ENCODE assay signal across 34 cellular contexts in the genomic region with DNA sequence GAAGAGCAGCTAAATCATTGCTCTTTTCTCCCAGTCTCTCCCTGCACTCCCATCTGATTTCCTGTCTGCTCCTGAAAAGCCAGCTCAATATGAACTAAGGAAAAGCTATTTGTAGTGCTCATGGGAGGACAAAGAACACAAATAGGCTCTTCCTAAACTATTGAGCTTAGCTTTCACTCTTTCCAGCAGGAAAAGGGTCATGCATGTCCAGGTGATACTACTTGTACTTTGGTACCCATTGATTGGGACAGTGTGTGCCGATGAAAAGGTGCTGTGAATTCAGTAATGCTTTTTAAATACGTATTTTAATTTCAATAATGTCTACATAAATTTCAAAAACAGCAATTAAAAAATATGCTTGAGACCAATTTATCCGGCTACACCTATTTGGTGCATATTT.
"Had no signal": no experiment of that assay in that cellular context is flagged by ENCODE, and none has a peak within 500 bp of the region (broad histone marks: within the 10 kb centered on the region; RNA-seq: fewer than 3 reads in every experiment).

No MANE protein-coding gene starts in this region.

- H3K27ac Mint-ChIP-seq: activated CD4-positive, alpha-beta memory T cell treated with anti-CD3 and anti-CD28 coated beads for 36 hours; activated CD4-positive, alpha-beta T cell treated with anti-CD3 and anti-CD28 coated beads for 36 hours; activated CD4-positive, alpha-beta T cell treated with anti-CD3 and anti-CD28 coated beads, Interleukin-2, amount 10 ng/mL, durations not matched to agents 24 days and 14 days; activated CD8-positive, alpha-beta memory T cell treated with anti-CD3 and anti-CD28 coated beads, Interleukin-2, amount 10 ng/mL, durations not matched to agents 7 days and 5 days; activated CD8-positive, alpha-beta T cell treated with anti-CD3 and anti-CD28 coated beads, Interleukin-2, amount 10 ng/mL, durations not matched to agents 7 days and 5 days; activated naive CD4-positive, alpha-beta T cell treated with anti-CD3 and anti-CD28 coated beads for 36 hours; activated naive CD4-positive, alpha-beta T cell treated with anti-CD3 and anti-CD28 coated beads, Interleukin-2, amount 50 U/mL, for 24 hours; activated naive CD8-positive, alpha-beta T cell treated with anti-CD3 and anti-CD28 coated beads for 36 hours; activated naive CD8-positive, alpha-beta T cell treated with anti-CD3 and anti-CD28 coated beads, Interleukin-2, amount 50 U/mL, for 24 hours; activated T-helper 1 cell treated with anti-CD3 and anti-CD28 coated beads, Interleukin-12 subunit alpha, Interleukin-12 subunit beta, Interleukin-2, Interleukin-4 antibody, amounts not matched to agents 30 ng/mL and 10 ng/mL and 1 ng/mL, durations not matched to agents 14 hours and 24 hours and 36 hours; activated T-helper 2 cell treated with anti-CD3 and anti-CD28 coated beads, Interferon-gamma antibody, Interleukin-2, Interleukin-4, amounts not matched to agents 10 μg/mL and 5 μg/mL and 100 μg/mL, durations not matched to agents 14 hours and 24 hours and 36 hours; T-helper 17 cell; T-helper 2 cell treated with Interferon-gamma antibody and Interleukin-4, amounts not matched to agents 5 μg/mL and 100 μg/mL, for 36 hours had no signal

- DNase-seq: activated CD4-positive, alpha-beta memory T cell treated with anti-CD3 and anti-CD28 coated beads for 36 hours; activated CD4-positive, alpha-beta T cell treated with anti-CD3 and anti-CD28 coated beads for 36 hours; activated CD4-positive, alpha-beta T cell treated with anti-CD3 and anti-CD28 coated beads, Interleukin-2, amount 10 ng/mL, durations not matched to agents 24 days and 14 days; activated CD4-positive, CD25-positive, alpha-beta regulatory T cell; activated CD4-positive, CD25-positive, alpha-beta regulatory T cell treated with anti-CD3 and anti-CD28 coated beads, Interleukin-2, amount 50 U/mL, for 72 hours; activated CD8-positive, alpha-beta memory T cell treated with anti-CD3 and anti-CD28 coated beads, Interleukin-2, amount 10 ng/mL, durations not matched to agents 7 days and 5 days; activated CD8-positive, alpha-beta memory T cell treated with anti-CD3 and anti-CD28 coated beads, Interleukin-2, amount 50 U/mL, for 4 hours; activated CD8-positive, alpha-beta T cell treated with anti-CD3 and anti-CD28 coated beads, Interleukin-2, amount 10 ng/mL, durations not matched to agents 7 days and 5 days; activated effector memory CD4-positive, alpha-beta T cell treated with anti-CD3 and anti-CD28 coated beads, Interleukin-2, amount 50 U/mL, for 16 hours; activated naive CD4-positive, alpha-beta T cell treated with anti-CD3 and anti-CD28 coated beads for 36 hours; activated naive CD8-positive, alpha-beta T cell treated with anti-CD3 and anti-CD28 coated beads for 36 hours; activated naive CD8-positive, alpha-beta T cell treated with anti-CD3 and anti-CD28 coated beads, Interleukin-2, amount 50 U/mL, for 24 hours; activated T-cell treated with anti-CD3 and anti-CD28 coated beads, Interleukin-2, amount 50 U/mL, for 1 hour; activated T-cell treated with anti-CD3 and anti-CD28 coated beads, Interleukin-2, amount 50 U/mL, for 48 hours; adrenal gland; amygdala; aorta; body of pancreas; colonic mucosa; effector CD8-positive, alpha-beta T cell; esophagus squamous epithelium; foreskin melanocyte; T-helper 1 cell; T-helper 17 cell; T1000; WERI-Rb-1 had no signal

- H3K27ac ChIP-seq: adrenal gland, body of pancreas, colonic mucosa, epithelial cell of prostate, esophagus squamous epithelium, gastroesophageal sphincter, WERI-Rb-1 had no signal

- H3K4me3 ChIP-seq: adrenal gland, body of pancreas, colonic mucosa, esophagus squamous epithelium, gastroesophageal sphincter had no signal

- H3K27me3 ChIP-seq: adrenal gland, body of pancreas, colonic mucosa, esophagus squamous epithelium, gastroesophageal sphincter had no signal

- H3K4me1 ChIP-seq: adrenal gland, body of pancreas, colonic mucosa, esophagus squamous epithelium, gastroesophageal sphincter had no signal

- H3K27me3 Mint-ChIP-seq: activated CD4-positive, alpha-beta memory T cell treated with anti-CD3 and anti-CD28 coated beads for 36 hours; activated CD4-positive, alpha-beta T cell treated with anti-CD3 and anti-CD28 coated beads for 36 hours; activated CD8-positive, alpha-beta memory T cell treated with anti-CD3 and anti-CD28 coated beads, Interleukin-2, amount 10 ng/mL, durations not matched to agents 7 days and 5 days; activated naive CD4-positive, alpha-beta T cell treated with anti-CD3 and anti-CD28 coated beads, Interleukin-2, amount 50 U/mL, for 24 hours; activated naive CD8-positive, alpha-beta T cell treated with anti-CD3 and anti-CD28 coated beads for 36 hours; activated naive CD8-positive, alpha-beta T cell treated with anti-CD3 and anti-CD28 coated beads, Interleukin-2, amount 50 U/mL, for 24 hours; T-helper 17 cell had no signal

- H3K9me3 ChIP-seq: adrenal gland, body of pancreas, colonic mucosa, esophagus squamous epithelium, gastroesophageal sphincter had no signal

- ATAC-seq: activated CD4-positive, alpha-beta T cell treated with anti-CD3 and anti-CD28 coated beads for 36 hours; activated CD8-positive, alpha-beta memory T cell treated with anti-CD3 and anti-CD28 coated beads, Interleukin-2, amount 10 ng/mL, durations not matched to agents 7 days and 5 days; activated CD8-positive, alpha-beta T cell treated with anti-CD3 and anti-CD28 coated beads, Interleukin-2, amount 10 ng/mL, durations not matched to agents 7 days and 5 days; activated naive CD8-positive, alpha-beta T cell treated with anti-CD3 and anti-CD28 coated beads, Interleukin-2, amount 50 U/mL, for 24 hours; body of pancreas; gastroesophageal sphincter; T-helper 17 cell had no signal

- H3K4me1 Mint-ChIP-seq: activated CD4-positive, alpha-beta T cell treated with anti-CD3 and anti-CD28 coated beads, Interleukin-2, amount 10 ng/mL, durations not matched to agents 24 days and 14 days; activated CD8-positive, alpha-beta memory T cell treated with anti-CD3 and anti-CD28 coated beads, Interleukin-2, amount 10 ng/mL, durations not matched to agents 7 days and 5 days; T-helper 17 cell had no signal

- H3K36me3 ChIP-seq: adrenal gland, colonic mucosa, WERI-Rb-1 had no signal

- H3K9me3 Mint-ChIP-seq: activated CD4-positive, alpha-beta memory T cell treated with anti-CD3 and anti-CD28 coated beads for 36 hours; activated naive CD4-positive, alpha-beta T cell treated with anti-CD3 and anti-CD28 coated beads for 36 hours had no signal

- FAIRE-seq: endometrium, endothelial cell of umbilical vein had no signal

- H3K4me3 Mint-ChIP-seq: activated CD4-positive, alpha-beta memory T cell treated with anti-CD3 and anti-CD28 coated beads for 36 hours; activated CD4-positive, alpha-beta T cell treated with anti-CD3 and anti-CD28 coated beads for 36 hours; activated CD4-positive, alpha-beta T cell treated with anti-CD3 and anti-CD28 coated beads, Interleukin-2, amount 10 ng/mL, durations not matched to agents 24 days and 14 days; activated CD8-positive, alpha-beta memory T cell treated with anti-CD3 and anti-CD28 coated beads, Interleukin-2, amount 10 ng/mL, durations not matched to agents 7 days and 5 days; activated CD8-positive, alpha-beta T cell treated with anti-CD3 and anti-CD28 coated beads, Interleukin-2, amount 10 ng/mL, durations not matched to agents 7 days and 5 days; activated naive CD4-positive, alpha-beta T cell treated with anti-CD3 and anti-CD28 coated beads for 36 hours; activated naive CD4-positive, alpha-beta T cell treated with anti-CD3 and anti-CD28 coated beads, Interleukin-2, amount 50 U/mL, for 24 hours; activated naive CD8-positive, alpha-beta T cell treated with anti-CD3 and anti-CD28 coated beads for 36 hours; activated naive CD8-positive, alpha-beta T cell treated with anti-CD3 and anti-CD28 coated beads, Interleukin-2, amount 50 U/mL, for 24 hours; activated T-helper 1 cell treated with anti-CD3 and anti-CD28 coated beads, Interleukin-12 subunit alpha, Interleukin-12 subunit beta, Interleukin-2, Interleukin-4 antibody, amounts not matched to agents 30 ng/mL and 10 ng/mL and 1 ng/mL, durations not matched to agents 14 hours and 24 hours and 36 hours; T-helper 17 cell; T-helper 2 cell treated with Interferon-gamma antibody and Interleukin-4, amounts not matched to agents 5 μg/mL and 100 μg/mL, for 36 hours had no signal
